In the genomic region with DNA sequence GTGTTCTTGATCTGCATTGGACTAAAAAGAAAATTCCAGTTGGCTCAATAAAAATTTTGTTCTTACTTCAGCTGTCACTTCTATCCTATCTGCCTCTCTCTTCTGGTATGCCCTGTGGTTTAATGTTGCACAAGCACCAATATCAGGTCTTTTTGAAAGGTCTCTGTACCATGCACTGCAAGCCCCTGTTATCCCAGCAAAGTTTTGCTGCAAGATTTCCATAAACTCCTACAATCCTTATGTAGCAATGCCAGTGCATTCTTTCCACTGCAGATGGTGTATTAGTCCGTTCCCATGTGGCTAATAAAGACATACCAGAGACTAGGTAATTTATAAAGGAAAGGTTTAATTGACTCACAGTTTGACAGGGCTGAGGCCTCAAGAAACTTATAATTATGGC, we compare ENCODE assay signal across 24 cellular contexts.
"Had no signal": no experiment of that assay in that cellular context is flagged by ENCODE, and none has a peak within 500 bp of the region (broad histone marks: within the 10 kb centered on the region; RNA-seq: fewer than 3 reads in every experiment).

No MANE protein-coding gene starts in this region.

- ATAC-seq: activated CD4-positive, CD25-positive, alpha-beta regulatory T cell treated with anti-CD3 and anti-CD28 coated beads, Interleukin-2, amount 50 U/mL, for 24 hours; esophagus mucosa; heart right ventricle; left lung; lower lobe of right lung; pancreas had no signal

- H3K4me3 ChIP-seq: heart right ventricle, left lung, lower lobe of right lung, pancreas, prostate gland had no signal

- H3K27me3 ChIP-seq: heart right ventricle, left lung, pancreas had no signal

- H3K36me3 ChIP-seq: heart right ventricle, left lung, lower lobe of right lung, pancreas, prostate gland had no signal

- H3K4me1 ChIP-seq: heart right ventricle, left lung, lower lobe of right lung, pancreas, prostate gland had no signal

- DNase-seq: activated CD4-positive, alpha-beta T cell treated with anti-CD3 and anti-CD28 coated beads for 48 hours; activated CD4-positive, alpha-beta T cell treated with anti-CD3 and anti-CD28 coated beads, Interleukin-2, amount 50 U/mL, for 48 hours; activated CD8-positive, alpha-beta memory T cell treated with anti-CD3 and anti-CD28 coated beads for 24 hours; activated effector memory CD4-positive, alpha-beta T cell treated with Interleukin-2 at 50 U/mL for 16 hours; activated naive CD4-positive, alpha-beta T cell treated with Interleukin-2 at 50 U/mL for 16 hours; activated naive CD8-positive, alpha-beta T cell treated with anti-CD3 and anti-CD28 coated beads for 36 hours; amniotic stem cell; caudate nucleus; endodermal cell; foreskin melanocyte; heart right ventricle; left lung; lower lobe of right lung; mesendoderm; pancreas; retina; stimulated activated CD4-positive, alpha-beta T cell treated with anti-CD3 and anti-CD28 coated beads, Interleukin-2, amount 100 ng/mL, for 48 hours; stimulated activated naive CD4-positive, alpha-beta T cell treated with Interleukin-2 at 50 U/mL for 16 hours; T-helper 9 cell; trophoblast cell had no signal

- H3K9me3 ChIP-seq: lower lobe of right lung, pancreas, prostate gland had no signal

- H3K27ac ChIP-seq: heart right ventricle, left lung, lower lobe of right lung, pancreas, prostate gland, VCaP had no signal
